20 cellular contexts compared by ENCODE assay signal in genomic region chr1:201561604-201562003, GRCh38. TPM values are rescaled to one million over a fixed set of nuclear protein-coding genes. Genes with fewer than 3 reads are reported as not detected.
DNase-seq lines count a peak whose midpoint lies in the region; ATAC-seq and TF ChIP-seq lines count a peak whose summit lies in the region.
"Had no signal": no experiment of that assay in that cellular context is flagged by ENCODE, and none has a peak within 500 bp of the region (broad histone marks: within the 10 kb centered on the region; RNA-seq: fewer than 3 reads in every experiment).

No MANE protein-coding gene starts in this region.

- no peak for TF ChIP-seq POLR2A in vagina (IDR thresholded peaks at IDR 0.05)
- TF ChIP-seq POLR2A in right lobe of liver (IDR thresholded peaks at IDR 0.05) = no peak

- peaks cover 94% of the 10 kb centered on the region for H3K4me1 ChIP-seq in left ventricle myocardium inferior
- peaks cover 18% of the 10 kb centered on the region for H3K4me1 ChIP-seq in RWPE2 (ENCODE audit: insufficient read depth, poor library complexity, severe bottlenecking)
- peaks cover 53% of the 10 kb centered on the region for H3K4me1 ChIP-seq in vagina
- no peaks in the 10 kb centered on the region for H3K4me1 ChIP-seq in right lobe of liver

- TF ChIP-seq CTCF in left ventricle myocardium inferior (IDR thresholded peaks at IDR 0.05; ENCODE audit: borderline replicate concordance) (no peak), RWPE2 (IDR thresholded peaks at IDR 0.05; ENCODE audit: poor library complexity, severe bottlenecking) (no peak), fibroblast of villous mesenchyme (IDR thresholded peaks at IDR 0.05; ENCODE audit: insufficient read depth, low read depth, low read length) (no peak), vagina (IDR thresholded peaks at IDR 0.05) (no peak), right lobe of liver (IDR thresholded peaks at IDR 0.05) (no peak)

- H3K27ac ChIP-seq in left ventricle myocardium inferior (replicated peaks) = peak overlapping the region; percentile 61
- H3K27ac ChIP-seq in RWPE2 (ENCODE audit: poor library complexity, severe bottlenecking) = peak overlapping the region; percentile 90
- H3K27ac ChIP-seq in vagina = peak overlapping the region; percentile 78
- no peak overlapping the region for H3K27ac ChIP-seq in right lobe of liver
- H3K27ac ChIP-seq: body of pancreas had no signal

- no peaks in the 10 kb centered on the region for H3K27me3 ChIP-seq in left ventricle myocardium inferior (ENCODE audit: low read depth)
- no peaks in the 10 kb centered on the region for H3K27me3 ChIP-seq in RWPE2 (ENCODE audit: insufficient read depth, poor library complexity, severe bottlenecking)
- no peaks in the 10 kb centered on the region for H3K27me3 ChIP-seq in vagina
- no peaks in the 10 kb centered on the region for H3K27me3 ChIP-seq in right lobe of liver
- H3K27me3 ChIP-seq: body of pancreas had no signal

- H3K9me3 ChIP-seq in left ventricle myocardium inferior (replicated peaks) = no peaks in the 10 kb centered on the region
- no peaks in the 10 kb centered on the region for H3K9me3 ChIP-seq in RWPE2 (ENCODE audit: severe bottlenecking)
- no peaks in the 10 kb centered on the region for H3K9me3 ChIP-seq in vagina
- no peaks in the 10 kb centered on the region for H3K9me3 ChIP-seq in right lobe of liver
- H3K9me3 ChIP-seq: body of pancreas had no signal

- DNase-seq in left ventricle myocardium inferior (no peak), cardiac septum (ENCODE audit: low spot score) (no peak), RWPE2 (ENCODE audit: low spot score) (peak; percentile 12), fibroblast of villous mesenchyme (ENCODE audit: low read depth) (peak; percentile 45), vagina (ENCODE audit: extremely low spot score in 2 of 2) (no peak), NCI-H2227 (lab: John Stamatoyannopoulos, UW; ENCODE audit: unreplicated experiment) (no peak), right lobe of liver (no peak)
- DNase-seq: ACHN; activated CD4-positive, alpha-beta T cell treated with anti-CD3 and anti-CD28 coated beads for 4 hours; activated naive CD8-positive, alpha-beta T cell treated with anti-CD3 and anti-CD28 coated beads for 36 hours; body of pancreas; CD4-positive, alpha-beta T cell; H7; NCI-H1694; NCI-H2227 treated with DMSO at 0.1 percent for 48 hours; NCI-H774; SHP77; stimulated activated CD8-positive, alpha-beta memory T cell treated with anti-CD3 and anti-CD28 coated beads, Interleukin-4, amount 100 ng/mL, for 48 hours; substantia nigra had no signal

- no peak for ATAC-seq in RWPE2 (ENCODE audit: low read depth)
- ATAC-seq in GM21423 (IDR thresholded peaks at IDR 0.05; ENCODE audit: unreplicated experiment) = no peak
- ATAC-seq in right lobe of liver = no peak
- ATAC-seq: body of pancreas had no signal

- H3K36me3 ChIP-seq in left ventricle myocardium inferior (no peaks in the 10 kb centered on the region), RWPE2 (ENCODE audit: low read depth) (no peaks in the 10 kb centered on the region), vagina (no peaks in the 10 kb centered on the region), right lobe of liver (no peaks in the 10 kb centered on the region)

- intact Hi-C loops in left ventricle myocardium inferior (cut with micrococcal nuclease) = loop anchor here (2.0 to 10.0 kb wide), 2 partner anchors 73 to 141 kb away; no protein-coding TSS in a partner anchor
- intact Hi-C loops in cardiac septum (cut with DNase I) = loop anchor here (5.0 kb wide), 1 partner anchor 86 kb away; no protein-coding TSS in a partner anchor
- intact Hi-C loops in vagina (cut with DNase I) = no loop called here
- intact Hi-C loops in right lobe of liver (cut with DNase I) = loop anchor here (2.0 to 5.0 kb wide), 2 partner anchors 143 to 151 kb away; no protein-coding TSS in a partner anchor

- H3K4me3 ChIP-seq in left ventricle myocardium inferior = no peak overlapping the region
- H3K4me3 ChIP-seq in RWPE2 (ENCODE audit: severe bottlenecking) = no peak overlapping the region
- H3K4me3 ChIP-seq in fibroblast of villous mesenchyme (ENCODE audit: low read depth, low read length) = no peak overlapping the region
- no peak overlapping the region for H3K4me3 ChIP-seq in vagina
- H3K4me3 ChIP-seq in right lobe of liver = no peak overlapping the region
- H3K4me3 ChIP-seq: body of pancreas had no signal

RNA-seq across cellular contexts. Expression of gene NAV1, which starts 22.7 kb away (rescaled TPM):
- total RNA-seq in left ventricle myocardium inferior (74.8 TPM), cardiac septum (86.6 TPM), fibroblast of villous mesenchyme (37.6 and 48.6 TPM in 2 replicates), vagina (45.9 TPM), right lobe of liver (1 to 10 TPM; 2.1 to 7.4 (median 3.7) TPM)

RNA-seq across cellular contexts. Expression of gene CSRP1, which starts 54.7 kb away (rescaled TPM):
- total RNA-seq in left ventricle myocardium inferior = 41.0 TPM
- 71.7 TPM for total RNA-seq in cardiac septum
- total RNA-seq in fibroblast of villous mesenchyme = 931 and 941 TPM in 2 replicates
- 729 TPM for total RNA-seq in vagina
- total RNA-seq in right lobe of liver = 100 to 1,000 TPM in 2 of 6 experiments, 10 to 100 TPM in 4; 54.9 to 158 (median 87.0) TPM

Comparison
In these comparisons a context has a peak if more than half of its experiments do, and no peak if none do; other contexts are left out.
1. DNase-seq: peak in RWPE2 (single experiment) and fibroblast of villous mesenchyme (single experiment); none in left ventricle myocardium inferior (single experiment), cardiac septum (single experiment), vagina (0 of 2), NCI-H2227 (single experiment) and right lobe of liver (0 of 3).
2. H3K27ac ChIP-seq: peak in left ventricle myocardium inferior (single experiment), RWPE2 (single experiment) and vagina (single experiment); none in right lobe of liver (0 of 3).